8 cellular contexts compared by ENCODE assay signal in genomic region chr16:30958164-30959083, GRCh38. TPM values are rescaled to one million over a fixed set of nuclear protein-coding genes. Genes with fewer than 3 reads are reported as not detected.
DNase-seq lines count a peak whose midpoint lies in the region; ATAC-seq, FAIRE-seq and TF ChIP-seq lines count a peak whose summit lies in the region.

No MANE protein-coding gene starts in this region.

- H3K9me3 ChIP-seq in endodermal cell (ENCODE audit: control insufficient read depth, low read length) (no peaks in the 10 kb centered on the region), mucosa of descending colon (no peaks in the 10 kb centered on the region), uterus (no peaks in the 10 kb centered on the region)

- peak; percentile 81 for DNase-seq in COLO668 (lab: John Stamatoyannopoulos, UW; ENCODE audit: unreplicated experiment)
- peak; percentile 81 for DNase-seq in GM19239 (ENCODE audit: insufficient read length, low spot score)
- DNase-seq in T follicular helper cell (ENCODE audit: low read depth), result peak; percentile 57
- DNase-seq in endodermal cell, result peak; percentile 87
- DNase-seq in mucosa of descending colon, result peak in 1 of 3 donors; percentile 70
- peak; percentile 49 to 65 for DNase-seq in uterus
- no peak for DNase-seq in kidney glomerular epithelial cell (lab: John Stamatoyannopoulos, UW)

- peaks cover 6% of the 10 kb centered on the region for H3K4me1 Mint-ChIP-seq in endodermal cell

- no peaks in the 10 kb centered on the region for H3K27me3 ChIP-seq in endodermal cell (ENCODE audit: control insufficient read depth, insufficient read depth, low read length, poor library complexity, severe bottlenecking)
- H3K27me3 ChIP-seq in uterus, result no peaks in the 10 kb centered on the region

- FAIRE-seq in GM19239 (lab: Jason Lieb, UNC), result no peak

- H3K4me3 ChIP-seq in endodermal cell (ENCODE audit: low read length), result peak overlapping the region; percentile 84
- H3K4me3 ChIP-seq in mucosa of descending colon, result peak overlapping the region; percentile 74
- peak overlapping the region; percentile 57 to 96 for H3K4me3 ChIP-seq in uterus

- intact Hi-C loops in mucosa of descending colon (cut with DNase I, micrococcal nuclease), result no loop called here
- intact Hi-C loops in uterus (cut with DNase I; ENCODE audit: low total_unique reads), result no loop called here

- peak overlapping the region; percentile 77 for H3K9ac ChIP-seq in endodermal cell (ENCODE audit: extremely low read depth, low read length, poor library complexity, severe bottlenecking)

- WGBS in endodermal cell (ENCODE audit: insufficient coverage in 1 of 2, insufficient read length in 1 of 2), 2 experiments, result 21 to 74% methylated on average over 14 to 44 of the region's 55 CpGs

- H3K4me3 Mint-ChIP-seq in endodermal cell, result peak overlapping the region; percentile 93

- no peak for TF ChIP-seq CTCF in endodermal cell (conservative IDR thresholded peaks at IDR 0.05)
- no peak for TF ChIP-seq CTCF in mucosa of descending colon (IDR thresholded peaks at IDR 0.05)
- no peak for TF ChIP-seq CTCF in uterus (IDR thresholded peaks at IDR 0.05)

- no peaks in the 10 kb centered on the region for H3K27me3 Mint-ChIP-seq in endodermal cell (ENCODE audit: insufficient read depth)

- H3K27ac ChIP-seq in endodermal cell (ENCODE audit: low read depth, low read length), result no peak overlapping the region
- peak overlapping the region; percentile 94 to 98 for H3K27ac ChIP-seq in uterus

- peaks cover 42% of the 10 kb centered on the region for H3K36me3 Mint-ChIP-seq in endodermal cell (ENCODE audit: low read depth)

- peaks cover 46% of the 10 kb centered on the region for H3K36me3 ChIP-seq in endodermal cell (ENCODE audit: control insufficient read depth, insufficient read depth, low read length)
- H3K36me3 ChIP-seq in mucosa of descending colon (ENCODE audit: low read depth), result peaks cover 5% of the 10 kb centered on the region
- no peaks in the 10 kb centered on the region for H3K36me3 ChIP-seq in uterus

- no peaks in the 10 kb centered on the region for H3K9me3 Mint-ChIP-seq in endodermal cell

- no peak for TF ChIP-seq POLR2A in uterus (IDR thresholded peaks at IDR 0.05)

- peak; percentile 31 for ATAC-seq in HG03175 (IDR thresholded peaks at IDR 0.05; ENCODE audit: unreplicated experiment)
- ATAC-seq in mucosa of descending colon, result peak; percentile 13

- H3K27ac Mint-ChIP-seq in endodermal cell, result peak overlapping the region; percentile 91

- H3K4me1 ChIP-seq in endodermal cell (ENCODE audit: control insufficient read depth, insufficient read depth, low read length) (peaks cover 3% of the 10 kb centered on the region), mucosa of descending colon (ENCODE audit: low read depth) (peaks cover 10% of the 10 kb centered on the region), uterus (peaks cover 5 to 20% of the 10 kb centered on the region in 2 donors)

RNA-seq across cellular contexts. Expression of gene SETD1A, which starts 0.9 kb away (rescaled TPM):
- total RNA-seq in endodermal cell (10 to 100 TPM; 23.8 to 25.0 TPM), mucosa of descending colon (10 to 100 TPM; 13.4 to 24.7 (median 13.7) TPM), uterus (10 to 100 TPM in 1 of 4 donors, 1 to 10 TPM in 3; 2.1 to 31.7 (median 3.5) TPM)
- 21.0 TPM for polyA plus RNA-seq in endodermal cell (2013, experiment 1 of 2)
- 18.2 TPM for polyA plus RNA-seq in endodermal cell (2013, experiment 2 of 2)

RNA-seq across cellular contexts. Expression of gene ORAI3, which starts 9.6 kb away (rescaled TPM):
- total RNA-seq in endodermal cell (10 to 100 TPM; 16.9 to 17.7 TPM), mucosa of descending colon (10 to 100 TPM; 14.6 to 24.6 (median 15.4) TPM), uterus (10 to 100 TPM; 21.7 to 65.0 (median 27.9) TPM)
- 9.2 TPM for polyA plus RNA-seq in endodermal cell (2013, experiment 1 of 2)
- polyA plus RNA-seq in endodermal cell (2013, experiment 2 of 2), result 10.4 TPM

RNA-seq across cellular contexts. Expression of gene HSD3B7, which starts 26.6 kb away (rescaled TPM):
- total RNA-seq in endodermal cell (1 to 10 TPM; 4.1 to 4.8 TPM), mucosa of descending colon (10 to 100 TPM; 16.5 to 27.7 (median 23.2) TPM), uterus (10 to 100 TPM in 2 of 4 donors, 1 to 10 TPM in 2; 7.2 to 18.0 (median 11.3) TPM)
- polyA plus RNA-seq in endodermal cell (2013, experiment 1 of 2), result 1.3 TPM
- 2.1 TPM for polyA plus RNA-seq in endodermal cell (2013, experiment 2 of 2)

RNA-seq across cellular contexts. Expression of gene FBXL19, which starts 35.1 kb away (rescaled TPM):
- total RNA-seq in endodermal cell (10 to 100 TPM; 74.0 to 84.3 TPM), mucosa of descending colon (10 to 100 TPM; 17.6 to 30.3 (median 22.4) TPM), uterus (10 to 100 TPM in 3 of 4 donors, 1 to 10 TPM in 1; 3.8 to 25.4 (median 19.0) TPM)
- polyA plus RNA-seq in endodermal cell (2013, experiment 1 of 2), result 49.4 TPM
- 46.5 TPM for polyA plus RNA-seq in endodermal cell (2013, experiment 2 of 2)

RNA-seq across cellular contexts. Expression of gene STX1B, which starts 52.0 kb away (rescaled TPM):
- total RNA-seq in endodermal cell (1 to 10 TPM; 3.2 to 7.0 TPM), mucosa of descending colon (1 to 10 TPM in 1 of 3 donors, under 1 TPM in 2; 0.14 to 2.8 (median 0.84) TPM), uterus (1 to 10 TPM in 3 of 4 donors, under 1 TPM in 1; 0.88 to 2.6 (median 2.5) TPM)
- 10.6 TPM for polyA plus RNA-seq in endodermal cell (2013, experiment 1 of 2)
- 6.9 TPM for polyA plus RNA-seq in endodermal cell (2013, experiment 2 of 2)
